In the genomic region with DNA sequence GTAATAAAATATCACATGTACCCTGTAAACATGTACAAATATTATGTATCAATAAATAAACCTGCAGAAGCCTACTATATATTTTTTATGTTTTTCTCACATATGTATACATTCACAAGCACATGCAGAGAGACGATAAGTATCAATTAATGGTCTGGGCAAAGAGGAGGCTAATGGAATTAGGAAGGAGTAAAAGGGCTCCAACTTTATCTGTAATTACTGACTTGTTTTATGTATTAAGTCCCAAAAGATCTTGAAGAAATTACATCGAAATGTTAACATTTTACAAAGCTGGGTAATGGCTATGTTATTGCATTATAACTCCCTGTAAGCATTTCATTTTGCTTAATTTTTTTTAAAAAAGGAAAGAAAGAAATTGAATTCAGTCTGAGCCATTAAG, we compare ENCODE assay signal across 1 cellular context.
TF ChIP-seq lines count a peak whose summit lies in the region.

No MANE protein-coding gene starts in this region.

TF ChIP-seq in SK-N-SH treated with all-trans-retinoic acid at 6 μM for 48 hours, 23 proteins besides CTCF, POLR2A, EP300 and RAD21 (continued from another document):
- TF ChIP-seq, protein P1, sequence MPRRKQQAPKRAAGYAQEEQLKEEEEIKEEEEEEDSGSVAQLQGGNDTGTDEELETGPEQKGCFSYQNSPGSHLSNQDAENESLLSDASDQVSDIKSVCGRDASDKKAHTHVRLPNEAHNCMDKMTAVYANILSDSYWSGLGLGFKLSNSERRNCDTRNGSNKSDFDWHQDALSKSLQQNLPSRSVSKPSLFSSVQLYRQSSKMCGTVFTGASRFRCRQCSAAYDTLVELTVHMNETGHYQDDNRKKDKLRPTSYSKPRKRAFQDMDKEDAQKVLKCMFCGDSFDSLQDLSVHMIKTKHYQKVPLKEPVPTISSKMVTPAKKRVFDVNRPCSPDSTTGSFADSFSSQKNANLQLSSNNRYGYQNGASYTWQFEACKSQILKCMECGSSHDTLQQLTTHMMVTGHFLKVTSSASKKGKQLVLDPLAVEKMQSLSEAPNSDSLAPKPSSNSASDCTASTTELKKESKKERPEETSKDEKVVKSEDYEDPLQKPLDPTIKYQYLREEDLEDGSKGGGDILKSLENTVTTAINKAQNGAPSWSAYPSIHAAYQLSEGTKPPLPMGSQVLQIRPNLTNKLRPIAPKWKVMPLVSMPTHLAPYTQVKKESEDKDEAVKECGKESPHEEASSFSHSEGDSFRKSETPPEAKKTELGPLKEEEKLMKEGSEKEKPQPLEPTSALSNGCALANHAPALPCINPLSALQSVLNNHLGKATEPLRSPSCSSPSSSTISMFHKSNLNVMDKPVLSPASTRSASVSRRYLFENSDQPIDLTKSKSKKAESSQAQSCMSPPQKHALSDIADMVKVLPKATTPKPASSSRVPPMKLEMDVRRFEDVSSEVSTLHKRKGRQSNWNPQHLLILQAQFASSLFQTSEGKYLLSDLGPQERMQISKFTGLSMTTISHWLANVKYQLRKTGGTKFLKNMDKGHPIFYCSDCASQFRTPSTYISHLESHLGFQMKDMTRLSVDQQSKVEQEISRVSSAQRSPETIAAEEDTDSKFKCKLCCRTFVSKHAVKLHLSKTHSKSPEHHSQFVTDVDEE (CRISPR knock-in tag; IDR thresholded peaks at IDR 0.05) = peak; percentile 54; the same call in 1 of the 2 replicates
- TF ChIP-seq, protein P2, sequence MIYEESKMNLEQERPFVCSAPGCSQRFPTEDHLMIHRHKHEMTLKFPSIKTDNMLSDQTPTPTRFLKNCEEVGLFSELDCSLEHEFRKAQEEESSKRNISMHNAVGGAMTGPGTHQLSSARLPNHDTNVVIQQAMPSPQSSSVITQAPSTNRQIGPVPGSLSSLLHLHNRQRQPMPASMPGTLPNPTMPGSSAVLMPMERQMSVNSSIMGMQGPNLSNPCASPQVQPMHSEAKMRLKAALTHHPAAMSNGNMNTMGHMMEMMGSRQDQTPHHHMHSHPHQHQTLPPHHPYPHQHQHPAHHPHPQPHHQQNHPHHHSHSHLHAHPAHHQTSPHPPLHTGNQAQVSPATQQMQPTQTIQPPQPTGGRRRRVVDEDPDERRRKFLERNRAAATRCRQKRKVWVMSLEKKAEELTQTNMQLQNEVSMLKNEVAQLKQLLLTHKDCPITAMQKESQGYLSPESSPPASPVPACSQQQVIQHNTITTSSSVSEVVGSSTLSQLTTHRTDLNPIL (CRISPR knock-in tag; IDR thresholded peaks at IDR 0.05; ENCODE audit: low read depth) = no peak
- TF ChIP-seq ARNTL (CRISPR knock-in tag; IDR thresholded peaks at IDR 0.05; ENCODE audit: borderline replicate concordance, low read depth) = no peak
- TF ChIP-seq, protein P3, sequence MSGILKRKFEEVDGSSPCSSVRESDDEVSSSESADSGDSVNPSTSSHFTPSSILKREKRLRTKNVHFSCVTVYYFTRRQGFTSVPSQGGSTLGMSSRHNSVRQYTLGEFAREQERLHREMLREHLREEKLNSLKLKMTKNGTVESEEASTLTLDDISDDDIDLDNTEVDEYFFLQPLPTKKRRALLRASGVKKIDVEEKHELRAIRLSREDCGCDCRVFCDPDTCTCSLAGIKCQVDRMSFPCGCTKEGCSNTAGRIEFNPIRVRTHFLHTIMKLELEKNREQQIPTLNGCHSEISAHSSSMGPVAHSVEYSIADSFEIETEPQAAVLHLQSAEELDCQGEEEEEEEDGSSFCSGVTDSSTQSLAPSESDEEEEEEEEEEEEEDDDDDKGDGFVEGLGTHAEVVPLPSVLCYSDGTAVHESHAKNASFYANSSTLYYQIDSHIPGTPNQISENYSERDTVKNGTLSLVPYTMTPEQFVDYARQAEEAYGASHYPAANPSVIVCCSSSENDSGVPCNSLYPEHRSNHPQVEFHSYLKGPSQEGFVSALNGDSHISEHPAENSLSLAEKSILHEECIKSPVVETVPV (CRISPR knock-in tag; IDR thresholded peaks at IDR 0.05) = 0 out of 2 replicates have a peak, but pooled peaks have one; percentile 52
